Comparison of ENCODE assay signal across 14 cellular contexts in genomic region chr2:38620282-38620977, GRCh38. TPM values are rescaled to one million over a fixed set of nuclear protein-coding genes. Genes with fewer than 3 reads are reported as not detected.
A peak's percentile ranks its signal among the peaks of the same experiment; 100 is the strongest.
DNase-seq lines count a peak whose midpoint lies in the region; ATAC-seq and TF ChIP-seq lines count a peak whose summit lies in the region.
"Had no signal": no experiment of that assay in that cellular context is flagged by ENCODE, and none has a peak within 500 bp of the region (broad histone marks: within the 10 kb centered on the region; RNA-seq: fewer than 3 reads in every experiment).

No MANE protein-coding gene starts in this region.

- peak; percentile 65 to 81 for ATAC-seq in left cardiac atrium
- ATAC-seq in HG03457 (IDR thresholded peaks at IDR 0.05; ENCODE audit: unreplicated experiment) = no peak
- ATAC-seq: stimulated activated effector memory CD8-positive, alpha-beta T cell treated with anti-CD3 and anti-CD28 coated beads, Interleukin-12 subunit alpha, Interleukin-12 subunit beta, amount 100 ng/mL, for 72 hours had no signal

- H3K9me3 ChIP-seq in SJSA1 (replicated peaks) (peaks cover 4% of the 10 kb centered on the region; the same call in 1 of the 2 replicates), ovary (no peaks in the 10 kb centered on the region), spleen (peaks cover 0 to 5% (median 0%) of the 10 kb centered on the region in 8 donors)

- TF ChIP-seq CTCF in ovary (IDR thresholded peaks at IDR 0.05) (no peak), spleen (IDR thresholded peaks at IDR 0.05 in 8 of 11, conservative IDR thresholded peaks at IDR 0.05 in 3 of 11) (no peak)

- H3K4me3 ChIP-seq in SJSA1 = no peak overlapping the region
- H3K4me3 ChIP-seq in ovary = no peak overlapping the region
- no peak overlapping the region for H3K4me3 ChIP-seq in spleen
- H3K4me3 ChIP-seq: SJCRH30 had no signal

- H3K27me3 ChIP-seq in SJSA1 (replicated peaks) (no peaks in the 10 kb centered on the region), ovary (no peaks in the 10 kb centered on the region), spleen (replicated peaks in 1 of 7) (peaks cover 0 to 26% (median 0%) of the 10 kb centered on the region in 7 donors)
- H3K27me3 ChIP-seq: SJCRH30 had no signal

- intact Hi-C loops in left cardiac atrium (cut with DNase I) = no loop called here
- intact Hi-C loops in ovary (cut with DNase I) = no loop called here
- intact Hi-C loops in spleen (cut with DNase I; ENCODE audit: low total_unique reads) = no loop called here

- H3K36me3 ChIP-seq in SJSA1 = no peaks in the 10 kb centered on the region
- H3K36me3 ChIP-seq in ovary = no peaks in the 10 kb centered on the region
- H3K36me3 ChIP-seq in spleen = no peaks in the 10 kb centered on the region
- H3K36me3 ChIP-seq: SJCRH30 had no signal

- no peak for TF ChIP-seq POLR2A in ovary (IDR thresholded peaks at IDR 0.05)
- TF ChIP-seq POLR2A in spleen (IDR thresholded peaks at IDR 0.05) = no peak

- H3K4me1 ChIP-seq in SJSA1 (replicated peaks) = peaks cover 12% of the 10 kb centered on the region
- peaks cover 2% of the 10 kb centered on the region for H3K4me1 ChIP-seq in ovary (ENCODE audit: insufficient read depth)
- H3K4me1 ChIP-seq in spleen = peaks cover 0 to 35% (median 15%) of the 10 kb centered on the region in 6 donors

- 30 to 40% (median 33%) methylated on average over 7 of the region's 7 CpGs for WGBS in ovary, 3 donors
- 70 to 83% (median 79%) methylated on average over 7 of the region's 7 CpGs for WGBS in spleen, 5 donors

- H3K27ac ChIP-seq in SJSA1 = peak overlapping the region; percentile 23; the same call in 1 of the 2 replicates
- H3K27ac ChIP-seq in ovary = no peak overlapping the region
- no peak overlapping the region for H3K27ac ChIP-seq in spleen
- H3K27ac ChIP-seq: SJCRH30 had no signal

- DNase-seq in NCI-H2107 treated with DMSO at 0.1 percent for 48 hours (lab: John Stamatoyannopoulos, UW; ENCODE audit: unreplicated experiment) (peak; percentile 71), NCI-H2107 (lab: John Stamatoyannopoulos, UW) (no peak), SJSA1 (ENCODE audit: low read depth in 1 of 2, low spot score in 2 of 2) (peak in 1 of 2 experiments; percentile 28), left cardiac atrium (no peak), stromal cell of bone marrow (ENCODE audit: low read depth) (peak; percentile 88), ovary (no peak), spleen (no peak)
- DNase-seq: ACHN; activated CD4-positive, CD25-positive, alpha-beta regulatory T cell treated with anti-CD3 and anti-CD28 coated beads, Interleukin-2, amount 50 U/mL, for 72 hours; GDM1; NCI-H2171 had no signal

- TF ChIP-seq EP300 in ovary (IDR thresholded peaks at IDR 0.05) = no peak

RNA-seq across cellular contexts. Expression of gene HNRNPLL, which starts 17.7 kb away (rescaled TPM):
- total RNA-seq in SJSA1 (2014; rRNA removed; shearing (Covaris generic)) = 36.3 and 46.6 TPM in 2 replicates
- 10 to 100 TPM; 24.7 to 28.3 TPM for total RNA-seq in left cardiac atrium
- total RNA-seq in ovary = 10 to 100 TPM; 46.9 to 59.2 (median 48.9) TPM
- polyA plus RNA-seq in ovary = 10 to 100 TPM; 19.1 to 40.3 TPM
- 10 to 100 TPM; 28.6 to 53.4 (median 38.0) TPM for total RNA-seq in spleen
- 1 to 10 TPM; 4.8 to 7.4 (median 5.2) TPM for polyA plus RNA-seq in spleen

RNA-seq across cellular contexts. Expression of gene GALM, which starts 45.5 kb away (rescaled TPM):
- 5.3 and 8.2 TPM in 2 replicates for total RNA-seq in SJSA1 (2014; rRNA removed; shearing (Covaris generic))
- total RNA-seq in left cardiac atrium (10 to 100 TPM in 1 of 2 donors, 1 to 10 TPM in 1; 9.2 to 16.8 TPM), ovary (10 to 100 TPM in 6 of 7 donors, 1 to 10 TPM in 1; 9.8 to 20.1 (median 12.3) TPM), spleen (10 to 100 TPM in 4 of 7 donors, 1 to 10 TPM in 3; 5.8 to 22.7 (median 10.1) TPM)
- polyA plus RNA-seq in ovary (10 to 100 TPM; 12.3 to 38.7 TPM), spleen (1 to 10 TPM; 5.2 to 6.6 (median 6.3) TPM)

Comparison
In these comparisons a context has a peak if more than half of its experiments do, and no peak if none do; other contexts are left out.
1. DNase-seq: peak in NCI-H2107 treated with DMSO at 0.1 percent for 48 hours (single experiment) and stromal cell of bone marrow (single experiment); none in NCI-H2107 (single experiment), left cardiac atrium (single experiment), ovary (0 of 5) and spleen (single experiment).